Comparison of ENCODE assay signal across 36 cellular contexts in genomic region chr2:32802877-32803276, GRCh38.
"Had no signal": no experiment of that assay in that cellular context is flagged by ENCODE, and none has a peak within 500 bp of the region (broad histone marks: within the 10 kb centered on the region; RNA-seq: fewer than 3 reads in every experiment).

No MANE protein-coding gene starts in this region.

- H3K4me3 ChIP-seq: adrenal gland, body of pancreas, esophagus muscularis mucosa, gastrocnemius medialis, heart left ventricle had no signal

- H3K9me3 ChIP-seq: adrenal gland, body of pancreas, esophagus muscularis mucosa, gastrocnemius medialis, heart left ventricle had no signal

- H3K4me1 ChIP-seq: adrenal gland, body of pancreas, esophagus muscularis mucosa, gastrocnemius medialis had no signal

- FAIRE-seq: colon had no signal

- H3K27me3 ChIP-seq: adrenal gland, body of pancreas, esophagus muscularis mucosa, foreskin keratinocyte, gastrocnemius medialis, heart left ventricle had no signal

- H3K9me3 Mint-ChIP-seq: activated CD4-positive, alpha-beta memory T cell treated with anti-CD3 and anti-CD28 coated beads, Interleukin-2, amount 10 ng/mL, durations not matched to agents 7 days and 5 days; activated CD4-positive, alpha-beta T cell treated with anti-CD3 and anti-CD28 coated beads, Interleukin-2, amount 10 ng/mL, durations not matched to agents 7 days and 5 days; activated naive CD8-positive, alpha-beta T cell treated with anti-CD3 and anti-CD28 coated beads for 36 hours; activated naive CD8-positive, alpha-beta T cell treated with anti-CD3 and anti-CD28 coated beads, Interleukin-2, amount 50 U/mL, for 24 hours; activated T-cell treated with anti-CD3 and anti-CD28 coated beads, Interleukin-2, amount 50 U/mL, for 24 hours; activated T-cell treated with anti-CD3 and anti-CD28 coated beads, Interleukin-2, amount 50 U/mL, for 72 hours; effector memory CD8-positive, alpha-beta T cell; T-helper 2 cell treated with Interferon-gamma antibody and Interleukin-4, amounts not matched to agents 5 μg/mL and 100 μg/mL, for 36 hours had no signal

- H3K4me1 Mint-ChIP-seq: activated CD4-positive, alpha-beta memory T cell treated with anti-CD3 and anti-CD28 coated beads, Interleukin-2, amount 10 ng/mL, durations not matched to agents 7 days and 5 days; activated CD4-positive, alpha-beta T cell treated with anti-CD3 and anti-CD28 coated beads, Interleukin-2, amount 10 ng/mL, durations not matched to agents 7 days and 5 days; activated naive CD8-positive, alpha-beta T cell treated with anti-CD3 and anti-CD28 coated beads for 36 hours; activated naive CD8-positive, alpha-beta T cell treated with anti-CD3 and anti-CD28 coated beads, Interleukin-2, amount 50 U/mL, for 24 hours had no signal

- H3K27ac ChIP-seq: adrenal gland, body of pancreas, esophagus muscularis mucosa, foreskin keratinocyte, gastrocnemius medialis, WERI-Rb-1 had no signal

- H3K27me3 Mint-ChIP-seq: activated CD4-positive, alpha-beta memory T cell treated with anti-CD3 and anti-CD28 coated beads, Interleukin-2, amount 10 ng/mL, durations not matched to agents 7 days and 5 days; activated CD4-positive, alpha-beta T cell treated with anti-CD3 and anti-CD28 coated beads, Interleukin-2, amount 10 ng/mL, durations not matched to agents 7 days and 5 days; activated naive CD8-positive, alpha-beta T cell treated with anti-CD3 and anti-CD28 coated beads for 36 hours; activated naive CD8-positive, alpha-beta T cell treated with anti-CD3 and anti-CD28 coated beads, Interleukin-2, amount 50 U/mL, for 24 hours; activated T-cell treated with anti-CD3 and anti-CD28 coated beads, Interleukin-2, amount 50 U/mL, for 24 hours; effector memory CD8-positive, alpha-beta T cell; T-helper 17 cell had no signal

- H3K27ac Mint-ChIP-seq: activated CD4-positive, alpha-beta memory T cell treated with anti-CD3 and anti-CD28 coated beads, Interleukin-2, amount 10 ng/mL, durations not matched to agents 7 days and 5 days; activated CD4-positive, alpha-beta T cell treated with anti-CD3 and anti-CD28 coated beads, Interleukin-2, amount 10 ng/mL, durations not matched to agents 7 days and 5 days; activated naive CD8-positive, alpha-beta T cell treated with anti-CD3 and anti-CD28 coated beads for 36 hours; activated naive CD8-positive, alpha-beta T cell treated with anti-CD3 and anti-CD28 coated beads, Interleukin-2, amount 50 U/mL, for 24 hours; activated T-cell treated with anti-CD3 and anti-CD28 coated beads, Interleukin-2, amount 50 U/mL, for 24 hours; activated T-cell treated with anti-CD3 and anti-CD28 coated beads, Interleukin-2, amount 50 U/mL, for 72 hours; effector memory CD8-positive, alpha-beta T cell; T-helper 17 cell; T-helper 2 cell treated with Interferon-gamma antibody and Interleukin-4, amounts not matched to agents 5 μg/mL and 100 μg/mL, for 36 hours had no signal

- H3K4me3 Mint-ChIP-seq: activated CD4-positive, alpha-beta memory T cell treated with anti-CD3 and anti-CD28 coated beads, Interleukin-2, amount 10 ng/mL, durations not matched to agents 7 days and 5 days; activated CD4-positive, alpha-beta T cell treated with anti-CD3 and anti-CD28 coated beads, Interleukin-2, amount 10 ng/mL, durations not matched to agents 7 days and 5 days; activated naive CD8-positive, alpha-beta T cell treated with anti-CD3 and anti-CD28 coated beads for 36 hours; activated naive CD8-positive, alpha-beta T cell treated with anti-CD3 and anti-CD28 coated beads, Interleukin-2, amount 50 U/mL, for 24 hours; activated T-cell treated with anti-CD3 and anti-CD28 coated beads, Interleukin-2, amount 50 U/mL, for 24 hours; activated T-cell treated with anti-CD3 and anti-CD28 coated beads, Interleukin-2, amount 50 U/mL, for 72 hours; effector memory CD8-positive, alpha-beta T cell; T-helper 17 cell; T-helper 2 cell treated with Interferon-gamma antibody and Interleukin-4, amounts not matched to agents 5 μg/mL and 100 μg/mL, for 36 hours had no signal

- H3K36me3 ChIP-seq: adrenal gland, esophagus muscularis mucosa, gastrocnemius medialis, heart left ventricle, WERI-Rb-1 had no signal

- DNase-seq: activated CD4-positive, alpha-beta memory T cell treated with anti-CD3 and anti-CD28 coated beads, Interleukin-2, amount 10 ng/mL, durations not matched to agents 7 days and 5 days; activated CD4-positive, alpha-beta T cell treated with anti-CD3 and anti-CD28 coated beads for 4 hours; activated CD4-positive, alpha-beta T cell treated with anti-CD3 and anti-CD28 coated beads, Interleukin-2, amount 10 ng/mL, durations not matched to agents 7 days and 5 days; activated CD4-positive, alpha-beta T cell treated with anti-CD3 and anti-CD28 coated beads, Interleukin-2, amount 50 U/mL, for 4 hours; activated CD4-positive, CD25-positive, alpha-beta regulatory T cell; activated CD4-positive, CD25-positive, alpha-beta regulatory T cell treated with anti-CD3 and anti-CD28 coated beads, Interleukin-2, amount 50 U/mL, for 72 hours; activated CD8-positive, alpha-beta memory T cell treated with anti-CD3 and anti-CD28 coated beads, Interleukin-2, amount 50 U/mL, for 48 hours; activated gamma-delta T cell; activated naive CD4-positive, alpha-beta T cell; activated naive CD4-positive, alpha-beta T cell treated with anti-CD3 and anti-CD28 coated beads, Interleukin-2, amount 50 U/mL, for 16 hours; activated naive CD8-positive, alpha-beta T cell treated with anti-CD3 and anti-CD28 coated beads for 36 hours; activated naive CD8-positive, alpha-beta T cell treated with anti-CD3 and anti-CD28 coated beads, Interleukin-2, amount 50 U/mL, for 24 hours; activated T-cell treated with anti-CD3 and anti-CD28 coated beads for 4 hours; activated T-cell treated with anti-CD3 and anti-CD28 coated beads, Interleukin-2, amount 50 U/mL, for 24 hours; activated T-cell treated with anti-CD3 and anti-CD28 coated beads, Interleukin-2, amount 50 U/mL, for 72 hours; adrenal gland; amygdala; aorta; body of pancreas; caudate nucleus; cortex of kidney; dermis blood vessel endothelial cell; effector CD4-positive, alpha-beta T cell; effector memory CD8-positive, alpha-beta T cell; erythroblast; foreskin keratinocyte; gastrocnemius medialis; glutamatergic neuron; heart left ventricle; T-helper 1 cell; T-helper 17 cell; T1000; WERI-Rb-1 had no signal

- ATAC-seq: activated naive CD8-positive, alpha-beta T cell treated with anti-CD3 and anti-CD28 coated beads, Interleukin-2, amount 50 U/mL, for 24 hours; activated T-cell treated with anti-CD3 and anti-CD28 coated beads, Interleukin-2, amount 50 U/mL, for 72 hours; body of pancreas; effector memory CD8-positive, alpha-beta T cell; foreskin keratinocyte; gastrocnemius medialis; heart left ventricle; T-helper 17 cell had no signal
